Comparison of ENCODE assay signal across 10 cellular contexts in the genomic region with DNA sequence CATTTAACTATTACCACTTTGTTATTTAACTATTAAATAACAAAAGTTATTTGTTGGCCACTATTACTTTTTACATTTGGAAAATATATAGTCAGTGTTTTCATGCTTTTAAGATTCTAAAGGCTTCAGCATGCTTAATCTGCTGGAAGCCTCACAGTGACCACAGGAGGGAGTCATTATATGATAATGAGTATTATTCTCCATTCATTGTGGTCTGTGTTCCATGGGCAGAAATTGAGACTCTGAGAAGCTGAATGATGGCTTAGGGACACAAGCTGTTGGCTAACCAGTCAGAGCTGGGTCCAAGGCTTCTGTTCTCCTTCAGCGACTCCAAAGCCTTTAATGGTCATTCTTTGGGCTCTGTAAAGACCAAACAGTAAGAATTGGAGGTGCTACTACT.
DNase-seq lines count a peak whose midpoint lies in the region; ATAC-seq and TF ChIP-seq lines count a peak whose summit lies in the region.
"Had no signal": no experiment of that assay in that cellular context is flagged by ENCODE, and none has a peak within 500 bp of the region (broad histone marks: within the 10 kb centered on the region; RNA-seq: fewer than 3 reads in every experiment).

No MANE protein-coding gene starts in this region.

- no peaks in the 10 kb centered on the region for H3K9me3 ChIP-seq in T-helper 17 cell (ENCODE audit: control insufficient read depth, low read length, poor library complexity, severe bottlenecking)

- no peaks in the 10 kb centered on the region for H3K9me3 Mint-ChIP-seq in activated T-helper 17 cell treated with anti-CD3 and anti-CD28 coated beads, Interleukin-2, amount 50 U/mL, for 72 hours
- H3K9me3 Mint-ChIP-seq in neural crest cell: no peaks in the 10 kb centered on the region

- H3K4me3 Mint-ChIP-seq in activated T-helper 17 cell treated with anti-CD3 and anti-CD28 coated beads, Interleukin-2, amount 50 U/mL, for 72 hours: no peak overlapping the region
- H3K4me3 Mint-ChIP-seq in neural crest cell (no peak overlapping the region), T-helper 17 cell (no peak overlapping the region)

- H3K4me1 Mint-ChIP-seq in activated T-helper 17 cell treated with anti-CD3 and anti-CD28 coated beads, Interleukin-2, amount 50 U/mL, for 72 hours: peaks cover 5% of the 10 kb centered on the region
- H3K4me1 Mint-ChIP-seq in neural crest cell (peaks cover 18% of the 10 kb centered on the region), T-helper 17 cell (peaks cover 2% of the 10 kb centered on the region)

- peak; percentile 37 for TF ChIP-seq CTCF in neural crest cell (conservative IDR thresholded peaks at IDR 0.05)

- peak; percentile 73 for ATAC-seq in activated T-helper 17 cell treated with anti-CD3 and anti-CD28 coated beads, Interleukin-2, amount 50 U/mL, for 72 hours (replicated peaks)
- ATAC-seq in HG03045 (IDR thresholded peaks at IDR 0.05; ENCODE audit: unreplicated experiment) (no peak), T-helper 17 cell (no peak)
- ATAC-seq: left ventricle myocardium superior had no signal

- peak; percentile 41 for DNase-seq in DMS53 (lab: John Stamatoyannopoulos, UW)
- no peak for DNase-seq in DMS53 treated with DMSO at 0.1 percent for 48 hours (lab: John Stamatoyannopoulos, UW; ENCODE audit: unreplicated experiment)
- peak; percentile 21 to 28 for DNase-seq in Kasumi-1 (lab: John Stamatoyannopoulos, UW)
- no peak for DNase-seq in neural crest cell (ENCODE audit: low read depth, low spot score)
- no peak for DNase-seq in posterior vena cava (ENCODE audit: low spot score)
- no peak for DNase-seq in T-helper 17 cell
- DNase-seq: left ventricle myocardium superior, NCI-H226 had no signal

- intact Hi-C loops in posterior vena cava (cut with DNase I): no loop called here

- H3K27ac Mint-ChIP-seq in activated T-helper 17 cell treated with anti-CD3 and anti-CD28 coated beads, Interleukin-2, amount 50 U/mL, for 72 hours: no peak overlapping the region
- no peak overlapping the region for H3K27ac Mint-ChIP-seq in neural crest cell (ENCODE audit: unreplicated experiment)
- H3K27ac Mint-ChIP-seq in T-helper 17 cell: no peak overlapping the region

- no peaks in the 10 kb centered on the region for H3K27me3 Mint-ChIP-seq in activated T-helper 17 cell treated with anti-CD3 and anti-CD28 coated beads, Interleukin-2, amount 50 U/mL, for 72 hours
- H3K27me3 Mint-ChIP-seq in neural crest cell (ENCODE audit: low read depth) (no peaks in the 10 kb centered on the region), T-helper 17 cell (no peaks in the 10 kb centered on the region)

- H3K36me3 Mint-ChIP-seq in activated T-helper 17 cell treated with anti-CD3 and anti-CD28 coated beads, Interleukin-2, amount 50 U/mL, for 72 hours (ENCODE audit: low read depth): no peaks in the 10 kb centered on the region
- no peaks in the 10 kb centered on the region for H3K36me3 Mint-ChIP-seq in neural crest cell (ENCODE audit: low read depth)
- H3K36me3 Mint-ChIP-seq in T-helper 17 cell (ENCODE audit: low read depth): no peaks in the 10 kb centered on the region

Comparison
In these comparisons a context has a peak if more than half of its experiments do, and no peak if none do; other contexts are left out.
1. DNase-seq: peak in DMS53 (single experiment) and Kasumi-1 (2 of 2); none in DMS53 treated with DMSO at 0.1 percent for 48 hours (single experiment), neural crest cell (single experiment), posterior vena cava (single experiment) and T-helper 17 cell (0 of 3).